Comparison of ENCODE assay signal across 1 cellular context in the genomic region with DNA sequence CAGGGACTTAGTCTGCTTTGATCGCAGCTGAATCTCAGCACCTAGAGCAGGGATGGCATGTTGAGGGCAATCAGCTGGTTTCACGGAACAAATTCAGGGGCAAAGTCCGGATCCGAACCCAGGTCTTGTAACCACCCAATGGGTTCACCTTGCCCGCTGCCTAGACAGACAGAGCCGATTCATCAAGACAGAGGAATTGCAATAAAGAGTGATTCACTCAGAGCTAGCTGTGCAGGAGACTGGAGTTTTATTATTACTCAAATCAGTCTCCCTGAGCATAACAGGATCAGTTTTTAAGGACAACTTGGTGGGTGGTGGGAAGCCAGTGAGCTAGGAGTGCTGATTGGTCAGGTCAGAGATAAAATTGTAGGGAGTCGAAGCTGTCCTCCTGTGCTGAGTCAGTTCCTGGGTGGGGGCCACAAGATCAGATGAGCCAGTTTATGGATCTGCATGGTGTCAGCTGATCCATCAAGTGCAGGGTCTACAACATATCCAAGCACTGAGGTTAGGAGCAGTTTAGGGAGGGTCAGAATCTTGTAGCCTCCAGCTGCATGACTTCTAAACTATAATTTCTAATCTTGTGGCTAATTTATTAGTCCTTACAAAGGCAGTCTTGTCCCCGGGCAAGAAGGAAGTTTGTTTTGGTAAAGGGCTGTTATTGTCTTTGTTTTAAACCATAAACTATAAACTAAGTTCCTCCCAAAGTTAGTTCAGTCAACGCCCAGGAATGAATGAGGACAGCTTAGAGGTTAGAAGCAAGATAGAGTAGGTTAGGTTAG.
TF ChIP-seq lines count a peak whose summit lies in the region.

No MANE protein-coding gene starts in this region.

TF ChIP-seq in K562, 482 proteins besides CTCF, POLR2A, EP300 and RAD21 (continued from another document and continues in another):
- TF ChIP-seq GABPB1 (CRISPR knock-in tag; IDR thresholded peaks at IDR 0.05) (peak; percentile 20; the same call in 1 of the 2 replicates), BMI1 (IDR thresholded peaks at IDR 0.05; ENCODE audit: low read length) (no peak), JUND (IDR thresholded peaks at IDR 0.05; ENCODE audit: borderline replicate concordance, low read depth, low read length) (peak; percentile 89), JUND (tag; IDR thresholded peaks at IDR 0.05; ENCODE audit: borderline replicate concordance, low read depth, low read length) (peak; percentile 74; the same call in 2 of the 3 replicates), ZNF79 (CRISPR knock-in tag; IDR thresholded peaks at IDR 0.05; ENCODE audit: low read depth) (no peak), SOX6 (IDR thresholded peaks at IDR 0.05) (no peak), MCM5 (IDR thresholded peaks at IDR 0.05; ENCODE audit: low read depth) (no peak), ZNF561 (CRISPR knock-in tag; conservative IDR thresholded peaks at IDR 0.05) (no peak), NCOA6 (IDR thresholded peaks at IDR 0.05) (no peak), MTF1 (CRISPR knock-in tag; IDR thresholded peaks at IDR 0.05; ENCODE audit: borderline replicate concordance) (no peak), EGR1 (conservative IDR thresholded peaks at IDR 0.05) (peak; percentile 43), ZNF165 (CRISPR knock-in tag; IDR thresholded peaks at IDR 0.05; ENCODE audit: borderline replicate concordance) (no peak), HOXB6 (CRISPR knock-in tag; IDR thresholded peaks at IDR 0.05; ENCODE audit: borderline replicate concordance) (no peak), BCL6 (CRISPR knock-in tag; IDR thresholded peaks at IDR 0.05) (no peak), GATAD2B (IDR thresholded peaks at IDR 0.05; ENCODE audit: borderline replicate concordance) (no peak), SIRT6 (IDR thresholded peaks at IDR 0.05; ENCODE audit: low read depth, low read length) (no peak), TEAD4 (IDR thresholded peaks at IDR 0.05; ENCODE audit: low read length) (0 out of 2 replicates have a peak, but pooled peaks have one; percentile 13), TEAD4 (CRISPR knock-in tag; IDR thresholded peaks at IDR 0.05; ENCODE audit: borderline replicate concordance) (no peak), SRSF3 (IDR thresholded peaks at IDR 0.05; ENCODE audit: insufficient read depth, low read length) (no peak), NFE2 (IDR thresholded peaks at IDR 0.05; ENCODE audit: low read depth) (peak; percentile 88), PML (IDR thresholded peaks at IDR 0.05; ENCODE audit: low read length) (no peak), ZNF232 (CRISPR knock-in tag; IDR thresholded peaks at IDR 0.05) (no peak), TAF9B (IDR thresholded peaks at IDR 0.05; ENCODE audit: partially characterized antibody) (peak; percentile 55), ZBTB17 (CRISPR knock-in tag; IDR thresholded peaks at IDR 0.05) (no peak), FOXK2 (conservative IDR thresholded peaks at IDR 0.05 in 1 of 2, IDR thresholded peaks at IDR 0.05 in 1 of 2; ENCODE audit: low read depth in 2 of 2) (no peak), FOXJ3 (CRISPR knock-in tag; IDR thresholded peaks at IDR 0.05) (no peak), FIP1L1 (IDR thresholded peaks at IDR 0.05; ENCODE audit: low read depth, low read length, poor library complexity, severe bottlenecking) (no peak), ETV5 (CRISPR knock-in tag; IDR thresholded peaks at IDR 0.05; ENCODE audit: low read depth) (peak; percentile 65), KLF10 (CRISPR knock-in tag; IDR thresholded peaks at IDR 0.05) (no peak), ZNF780A (CRISPR knock-in tag; IDR thresholded peaks at IDR 0.05) (no peak), ZNF785 (CRISPR knock-in tag; IDR thresholded peaks at IDR 0.05) (no peak), ETV6 (IDR thresholded peaks at IDR 0.05; ENCODE audit: borderline replicate concordance in 1 of 2, low read depth in 2 of 2, low read length in 1 of 2) (no peak), ETV6 (CRISPR knock-in tag; IDR thresholded peaks at IDR 0.05; ENCODE audit: borderline replicate concordance) (no peak), PHB (CRISPR knock-in tag; IDR thresholded peaks at IDR 0.05) (no peak), GATA2 (CRISPR knock-in tag; IDR thresholded peaks at IDR 0.05) (peak; percentile 30; the same call in 1 of the 2 replicates), IRF2 (CRISPR knock-in tag; IDR thresholded peaks at IDR 0.05) (no peak), ZNF239 (CRISPR knock-in tag; IDR thresholded peaks at IDR 0.05) (no peak), NR4A1 (CRISPR knock-in tag; IDR thresholded peaks at IDR 0.05) (no peak), NR4A1 (tag; IDR thresholded peaks at IDR 0.05) (0 out of 2 replicates have a peak, but pooled peaks have one; percentile 65), ZNF668 (CRISPR knock-in tag; IDR thresholded peaks at IDR 0.05) (no peak; the same call in 1 of the 2 replicates)
- TF ChIP-seq, protein P1, sequence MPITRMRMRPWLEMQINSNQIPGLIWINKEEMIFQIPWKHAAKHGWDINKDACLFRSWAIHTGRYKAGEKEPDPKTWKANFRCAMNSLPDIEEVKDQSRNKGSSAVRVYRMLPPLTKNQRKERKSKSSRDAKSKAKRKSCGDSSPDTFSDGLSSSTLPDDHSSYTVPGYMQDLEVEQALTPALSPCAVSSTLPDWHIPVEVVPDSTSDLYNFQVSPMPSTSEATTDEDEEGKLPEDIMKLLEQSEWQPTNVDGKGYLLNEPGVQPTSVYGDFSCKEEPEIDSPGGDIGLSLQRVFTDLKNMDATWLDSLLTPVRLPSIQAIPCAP (CRISPR knock-in tag; IDR thresholded peaks at IDR 0.05; ENCODE audit: borderline replicate concordance): no peak
- TF ChIP-seq, protein P2, sequence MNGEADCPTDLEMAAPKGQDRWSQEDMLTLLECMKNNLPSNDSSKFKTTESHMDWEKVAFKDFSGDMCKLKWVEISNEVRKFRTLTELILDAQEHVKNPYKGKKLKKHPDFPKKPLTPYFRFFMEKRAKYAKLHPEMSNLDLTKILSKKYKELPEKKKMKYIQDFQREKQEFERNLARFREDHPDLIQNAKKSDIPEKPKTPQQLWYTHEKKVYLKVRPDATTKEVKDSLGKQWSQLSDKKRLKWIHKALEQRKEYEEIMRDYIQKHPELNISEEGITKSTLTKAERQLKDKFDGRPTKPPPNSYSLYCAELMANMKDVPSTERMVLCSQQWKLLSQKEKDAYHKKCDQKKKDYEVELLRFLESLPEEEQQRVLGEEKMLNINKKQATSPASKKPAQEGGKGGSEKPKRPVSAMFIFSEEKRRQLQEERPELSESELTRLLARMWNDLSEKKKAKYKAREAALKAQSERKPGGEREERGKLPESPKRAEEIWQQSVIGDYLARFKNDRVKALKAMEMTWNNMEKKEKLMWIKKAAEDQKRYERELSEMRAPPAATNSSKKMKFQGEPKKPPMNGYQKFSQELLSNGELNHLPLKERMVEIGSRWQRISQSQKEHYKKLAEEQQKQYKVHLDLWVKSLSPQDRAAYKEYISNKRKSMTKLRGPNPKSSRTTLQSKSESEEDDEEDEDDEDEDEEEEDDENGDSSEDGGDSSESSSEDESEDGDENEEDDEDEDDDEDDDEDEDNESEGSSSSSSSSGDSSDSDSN (IDR thresholded peaks at IDR 0.05; ENCODE audit: borderline replicate concordance in 1 of 2, low read depth in 2 of 2, low read length in 2 of 2): no peak
- TF ChIP-seq, protein P3, sequence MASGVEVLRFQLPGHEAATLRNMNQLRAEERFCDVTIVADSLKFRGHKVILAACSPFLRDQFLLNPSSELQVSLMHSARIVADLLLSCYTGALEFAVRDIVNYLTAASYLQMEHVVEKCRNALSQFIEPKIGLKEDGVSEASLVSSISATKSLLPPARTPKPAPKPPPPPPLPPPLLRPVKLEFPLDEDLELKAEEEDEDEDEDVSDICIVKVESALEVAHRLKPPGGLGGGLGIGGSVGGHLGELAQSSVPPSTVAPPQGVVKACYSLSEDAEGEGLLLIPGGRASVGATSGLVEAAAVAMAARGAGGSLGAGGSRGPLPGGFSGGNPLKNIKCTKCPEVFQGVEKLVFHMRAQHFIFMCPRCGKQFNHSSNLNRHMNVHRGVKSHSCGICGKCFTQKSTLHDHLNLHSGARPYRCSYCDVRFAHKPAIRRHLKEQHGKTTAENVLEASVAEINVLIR (CRISPR knock-in tag; IDR thresholded peaks at IDR 0.05): no peak
- TF ChIP-seq, protein P4, sequence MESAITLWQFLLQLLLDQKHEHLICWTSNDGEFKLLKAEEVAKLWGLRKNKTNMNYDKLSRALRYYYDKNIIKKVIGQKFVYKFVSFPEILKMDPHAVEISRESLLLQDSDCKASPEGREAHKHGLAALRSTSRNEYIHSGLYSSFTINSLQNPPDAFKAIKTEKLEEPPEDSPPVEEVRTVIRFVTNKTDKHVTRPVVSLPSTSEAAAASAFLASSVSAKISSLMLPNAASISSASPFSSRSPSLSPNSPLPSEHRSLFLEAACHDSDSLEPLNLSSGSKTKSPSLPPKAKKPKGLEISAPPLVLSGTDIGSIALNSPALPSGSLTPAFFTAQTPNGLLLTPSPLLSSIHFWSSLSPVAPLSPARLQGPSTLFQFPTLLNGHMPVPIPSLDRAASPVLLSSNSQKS (CRISPR knock-in tag; IDR thresholded peaks at IDR 0.05): no peak
- TF ChIP-seq, protein P5, sequence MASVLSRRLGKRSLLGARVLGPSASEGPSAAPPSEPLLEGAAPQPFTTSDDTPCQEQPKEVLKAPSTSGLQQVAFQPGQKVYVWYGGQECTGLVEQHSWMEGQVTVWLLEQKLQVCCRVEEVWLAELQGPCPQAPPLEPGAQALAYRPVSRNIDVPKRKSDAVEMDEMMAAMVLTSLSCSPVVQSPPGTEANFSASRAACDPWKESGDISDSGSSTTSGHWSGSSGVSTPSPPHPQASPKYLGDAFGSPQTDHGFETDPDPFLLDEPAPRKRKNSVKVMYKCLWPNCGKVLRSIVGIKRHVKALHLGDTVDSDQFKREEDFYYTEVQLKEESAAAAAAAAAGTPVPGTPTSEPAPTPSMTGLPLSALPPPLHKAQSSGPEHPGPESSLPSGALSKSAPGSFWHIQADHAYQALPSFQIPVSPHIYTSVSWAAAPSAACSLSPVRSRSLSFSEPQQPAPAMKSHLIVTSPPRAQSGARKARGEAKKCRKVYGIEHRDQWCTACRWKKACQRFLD (CRISPR knock-in tag; IDR thresholded peaks at IDR 0.05): peak; percentile 47; the same call in 1 of the 2 replicates
- TF ChIP-seq, protein P6, sequence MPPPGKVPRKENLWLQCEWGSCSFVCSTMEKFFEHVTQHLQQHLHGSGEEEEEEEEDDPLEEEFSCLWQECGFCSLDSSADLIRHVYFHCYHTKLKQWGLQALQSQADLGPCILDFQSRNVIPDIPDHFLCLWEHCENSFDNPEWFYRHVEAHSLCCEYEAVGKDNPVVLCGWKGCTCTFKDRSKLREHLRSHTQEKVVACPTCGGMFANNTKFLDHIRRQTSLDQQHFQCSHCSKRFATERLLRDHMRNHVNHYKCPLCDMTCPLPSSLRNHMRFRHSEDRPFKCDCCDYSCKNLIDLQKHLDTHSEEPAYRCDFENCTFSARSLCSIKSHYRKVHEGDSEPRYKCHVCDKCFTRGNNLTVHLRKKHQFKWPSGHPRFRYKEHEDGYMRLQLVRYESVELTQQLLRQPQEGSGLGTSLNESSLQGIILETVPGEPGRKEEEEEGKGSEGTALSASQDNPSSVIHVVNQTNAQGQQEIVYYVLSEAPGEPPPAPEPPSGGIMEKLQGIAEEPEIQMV (tag; conservative IDR thresholded peaks at IDR 0.05; ENCODE audit: low read depth): no peak
- TF ChIP-seq, protein P7, sequence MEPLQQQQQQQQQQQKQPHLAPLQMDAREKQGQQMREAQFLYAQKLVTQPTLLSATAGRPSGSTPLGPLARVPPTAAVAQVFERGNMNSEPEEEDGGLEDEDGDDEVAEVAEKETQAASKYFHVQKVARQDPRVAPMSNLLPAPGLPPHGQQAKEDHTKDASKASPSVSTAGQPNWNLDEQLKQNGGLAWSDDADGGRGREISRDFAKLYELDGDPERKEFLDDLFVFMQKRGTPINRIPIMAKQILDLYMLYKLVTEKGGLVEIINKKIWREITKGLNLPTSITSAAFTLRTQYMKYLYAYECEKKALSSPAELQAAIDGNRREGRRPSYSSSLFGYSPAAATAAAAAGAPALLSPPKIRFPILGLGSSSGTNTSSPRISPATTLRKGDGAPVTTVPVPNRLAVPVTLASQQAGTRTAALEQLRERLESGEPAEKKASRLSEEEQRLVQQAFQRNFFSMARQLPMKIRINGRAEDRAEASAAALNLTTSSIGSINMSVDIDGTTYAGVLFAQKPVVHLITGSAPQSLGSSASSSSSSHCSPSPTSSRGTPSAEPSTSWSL (CRISPR knock-in tag; IDR thresholded peaks at IDR 0.05; ENCODE audit: borderline replicate concordance): no peak
- TF ChIP-seq, protein P8, sequence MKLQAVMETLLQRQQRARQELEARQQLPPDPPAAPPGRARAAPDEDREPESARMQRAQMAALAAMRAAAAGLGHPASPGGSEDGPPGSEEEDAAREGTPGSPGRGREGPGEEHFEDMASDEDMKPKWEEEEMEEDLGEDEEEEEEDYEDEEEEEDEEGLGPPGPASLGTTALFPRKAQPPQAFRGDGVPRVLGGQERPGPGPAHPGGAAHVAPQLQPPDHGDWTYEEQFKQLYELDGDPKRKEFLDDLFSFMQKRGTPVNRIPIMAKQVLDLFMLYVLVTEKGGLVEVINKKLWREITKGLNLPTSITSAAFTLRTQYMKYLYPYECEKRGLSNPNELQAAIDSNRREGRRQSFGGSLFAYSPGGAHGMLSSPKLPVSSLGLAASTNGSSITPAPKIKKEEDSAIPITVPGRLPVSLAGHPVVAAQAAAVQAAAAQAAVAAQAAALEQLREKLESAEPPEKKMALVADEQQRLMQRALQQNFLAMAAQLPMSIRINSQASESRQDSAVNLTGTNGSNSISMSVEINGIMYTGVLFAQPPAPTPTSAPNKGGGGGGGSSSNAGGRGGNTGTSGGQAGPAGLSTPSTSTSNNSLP (IDR thresholded peaks at IDR 0.05; ENCODE audit: borderline replicate concordance, low read depth, low read length): 0 out of 2 replicates have a peak, but pooled peaks have one; percentile 41
- TF ChIP-seq, protein P9, sequence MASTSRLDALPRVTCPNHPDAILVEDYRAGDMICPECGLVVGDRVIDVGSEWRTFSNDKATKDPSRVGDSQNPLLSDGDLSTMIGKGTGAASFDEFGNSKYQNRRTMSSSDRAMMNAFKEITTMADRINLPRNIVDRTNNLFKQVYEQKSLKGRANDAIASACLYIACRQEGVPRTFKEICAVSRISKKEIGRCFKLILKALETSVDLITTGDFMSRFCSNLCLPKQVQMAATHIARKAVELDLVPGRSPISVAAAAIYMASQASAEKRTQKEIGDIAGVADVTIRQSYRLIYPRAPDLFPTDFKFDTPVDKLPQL (IDR thresholded peaks at IDR 0.05; ENCODE audit: extremely low read depth, insufficient read length): no peak
- TF ChIP-seq, protein P10, sequence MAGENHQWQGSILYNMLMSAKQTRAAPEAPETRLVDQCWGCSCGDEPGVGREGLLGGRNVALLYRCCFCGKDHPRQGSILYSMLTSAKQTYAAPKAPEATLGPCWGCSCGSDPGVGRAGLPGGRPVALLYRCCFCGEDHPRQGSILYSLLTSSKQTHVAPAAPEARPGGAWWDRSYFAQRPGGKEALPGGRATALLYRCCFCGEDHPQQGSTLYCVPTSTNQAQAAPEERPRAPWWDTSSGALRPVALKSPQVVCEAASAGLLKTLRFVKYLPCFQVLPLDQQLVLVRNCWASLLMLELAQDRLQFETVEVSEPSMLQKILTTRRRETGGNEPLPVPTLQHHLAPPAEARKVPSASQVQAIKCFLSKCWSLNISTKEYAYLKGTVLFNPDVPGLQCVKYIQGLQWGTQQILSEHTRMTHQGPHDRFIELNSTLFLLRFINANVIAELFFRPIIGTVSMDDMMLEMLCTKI (IDR thresholded peaks at IDR 0.05; ENCODE audit: partially characterized antibody): no peak
- TF ChIP-seq, protein P11, sequence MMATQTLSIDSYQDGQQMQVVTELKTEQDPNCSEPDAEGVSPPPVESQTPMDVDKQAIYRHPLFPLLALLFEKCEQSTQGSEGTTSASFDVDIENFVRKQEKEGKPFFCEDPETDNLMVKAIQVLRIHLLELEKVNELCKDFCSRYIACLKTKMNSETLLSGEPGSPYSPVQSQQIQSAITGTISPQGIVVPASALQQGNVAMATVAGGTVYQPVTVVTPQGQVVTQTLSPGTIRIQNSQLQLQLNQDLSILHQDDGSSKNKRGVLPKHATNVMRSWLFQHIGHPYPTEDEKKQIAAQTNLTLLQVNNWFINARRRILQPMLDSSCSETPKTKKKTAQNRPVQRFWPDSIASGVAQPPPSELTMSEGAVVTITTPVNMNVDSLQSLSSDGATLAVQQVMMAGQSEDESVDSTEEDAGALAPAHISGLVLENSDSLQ (IDR thresholded peaks at IDR 0.05): peak; percentile 84
